Comparison of ENCODE assay signal across 10 cellular contexts in genomic region chr5:132813599-132814440, GRCh38. TPM values are rescaled to one million over a fixed set of nuclear protein-coding genes. Genes with fewer than 3 reads are reported as not detected.
DNase-seq lines count a peak whose midpoint lies in the region; ATAC-seq and TF ChIP-seq lines count a peak whose summit lies in the region.
"Had no signal": no experiment of that assay in that cellular context is flagged by ENCODE, and none has a peak within 500 bp of the region (broad histone marks: within the 10 kb centered on the region; RNA-seq: fewer than 3 reads in every experiment).

No MANE protein-coding gene starts in this region.

- H2AFZ ChIP-seq in PC-9: no peak overlapping the region

- H3K36me3 ChIP-seq in CD8-positive, alpha-beta T cell (ENCODE audit: insufficient read depth, low read length): no peaks in the 10 kb centered on the region
- no peaks in the 10 kb centered on the region for H3K36me3 ChIP-seq in PC-9 (ENCODE audit: low read depth)

- peak overlapping the region; percentile 26 for H3K4me3 ChIP-seq in CD8-positive, alpha-beta T cell (ENCODE audit: low read depth, low read length)
- H3K4me3 ChIP-seq in PC-9: no peak overlapping the region

- H3K4me2 ChIP-seq in PC-9: no peak overlapping the region

- no peak overlapping the region for H3K27ac ChIP-seq in CD8-positive, alpha-beta T cell (ENCODE audit: low read depth, low read length)
- H3K27ac ChIP-seq in angular gyrus (ENCODE audit: low read depth, low read length) (peak overlapping the region; percentile 90), PC-9 (no peak overlapping the region)
- H3K27ac ChIP-seq: epithelial cell of prostate, HL-60 had no signal

- H3K27me3 ChIP-seq in CD8-positive, alpha-beta T cell (ENCODE audit: insufficient read depth, low read length): peaks cover 12% of the 10 kb centered on the region
- no peaks in the 10 kb centered on the region for H3K27me3 ChIP-seq in PC-9 (ENCODE audit: insufficient read depth, low read depth)

- H3K9me2 ChIP-seq in PC-9 (ENCODE audit: insufficient read depth): no peaks in the 10 kb centered on the region

- H3K27me3 Mint-ChIP-seq in CD8-positive, alpha-beta T cell (ENCODE audit: low read depth): peaks cover 36% of the 10 kb centered on the region

- no peaks in the 10 kb centered on the region for H3K79me2 ChIP-seq in PC-9 (ENCODE audit: low read depth)

- H3K4me1 Mint-ChIP-seq in CD8-positive, alpha-beta T cell (ENCODE audit: low read depth): peaks cover 9% of the 10 kb centered on the region
- peaks cover 7% of the 10 kb centered on the region for H3K4me1 Mint-ChIP-seq in stimulated activated effector memory CD8-positive, alpha-beta T cell treated with anti-CD3 and anti-CD28 coated beads, Interleukin-12 subunit alpha, Interleukin-12 subunit beta, amount 100 ng/mL, for 72 hours

- H3K36me3 Mint-ChIP-seq in CD8-positive, alpha-beta T cell: no peaks in the 10 kb centered on the region
- no peaks in the 10 kb centered on the region for H3K36me3 Mint-ChIP-seq in stimulated activated effector memory CD8-positive, alpha-beta T cell treated with anti-CD3 and anti-CD28 coated beads, Interleukin-12 subunit alpha, Interleukin-12 subunit beta, amount 100 ng/mL, for 72 hours

- H3K4me1 ChIP-seq in CD8-positive, alpha-beta T cell (ENCODE audit: insufficient read depth, low read length): peaks cover 7% of the 10 kb centered on the region
- H3K4me1 ChIP-seq in PC-9 (replicated peaks; ENCODE audit: insufficient read depth): peaks cover 21% of the 10 kb centered on the region

- H3K4me3 Mint-ChIP-seq in CD8-positive, alpha-beta T cell: peak overlapping the region; percentile 26
- peak overlapping the region; percentile 61 for H3K4me3 Mint-ChIP-seq in stimulated activated effector memory CD8-positive, alpha-beta T cell treated with anti-CD3 and anti-CD28 coated beads, Interleukin-12 subunit alpha, Interleukin-12 subunit beta, amount 100 ng/mL, for 72 hours

- no TSS peak for BruUV-seq in PC-9 (replicated peaks; lab: Mats Ljungman, UMichigan)

- peak in 2 of 7 experiments; percentile 27 to 51 for DNase-seq in CD8-positive, alpha-beta T cell
- DNase-seq in iris pigment epithelial cell (ENCODE audit: low read depth) (peak; percentile 30), DMS153 (lab: John Stamatoyannopoulos, UW) (no peak), PC-9 (no peak), NCI-H510A (lab: John Stamatoyannopoulos, UW) (no peak)
- peak in 1 of 2 donors; percentile 66 for DNase-seq in stimulated activated effector memory CD8-positive, alpha-beta T cell treated with anti-CD3 and anti-CD28 coated beads, Interleukin-12 subunit alpha, Interleukin-12 subunit beta, amount 100 ng/mL, for 72 hours (ENCODE audit: low spot score in 2 of 2)

- no peak for TF ChIP-seq CTCF in CD8-positive, alpha-beta T cell (IDR thresholded peaks at IDR 0.05)
- no peak for TF ChIP-seq CTCF in PC-9 (conservative IDR thresholded peaks at IDR 0.05)

- H3K9me3 ChIP-seq in CD8-positive, alpha-beta T cell (ENCODE audit: low read length): no peaks in the 10 kb centered on the region
- no peaks in the 10 kb centered on the region for H3K9me3 ChIP-seq in PC-9 (ENCODE audit: insufficient read depth, low read depth)

- H3K27ac Mint-ChIP-seq in CD8-positive, alpha-beta T cell: no peak overlapping the region
- H3K27ac Mint-ChIP-seq in stimulated activated effector memory CD8-positive, alpha-beta T cell treated with anti-CD3 and anti-CD28 coated beads, Interleukin-12 subunit alpha, Interleukin-12 subunit beta, amount 100 ng/mL, for 72 hours: no peak overlapping the region

- intact Hi-C loops in CD8-positive, alpha-beta T cell (cut with DNase I, micrococcal nuclease): loop anchor here in 1 of 2 experiments (2.0 kb wide), 1 partner anchor 67 kb away; the partner anchor contains the start of gene CCNI2
- intact Hi-C loops in PC-9 (cut with micrococcal nuclease; ENCODE audit: unreplicated experiment): loop anchor here (2.0 kb wide), 1 partner anchor 429 kb away; no protein-coding TSS in a partner anchor

- ATAC-seq in CD8-positive, alpha-beta T cell: peak; percentile 70
- peak; percentile 49 for ATAC-seq in HG03432 (IDR thresholded peaks at IDR 0.05; ENCODE audit: unreplicated experiment)
- peak; percentile 69 for ATAC-seq in stimulated activated effector memory CD8-positive, alpha-beta T cell treated with anti-CD3 and anti-CD28 coated beads, Interleukin-12 subunit alpha, Interleukin-12 subunit beta, amount 100 ng/mL, for 72 hours

- POLR2A ChIA-PET in CD8-positive, alpha-beta T cell (lab: Charles Lee): interaction anchor here (0.7 to 0.9 kb wide), 2 partner anchors 16 to 35 kb away, joined by 3 read pairs; partner anchors contain the start of gene SHROOM1
- POLR2A ChIA-PET in PC-9 (lab: Charles Lee; ENCODE audit: unreplicated experiment): interaction anchor here (0.6 kb wide), 1 partner anchor 33 kb away, joined by 11 read pairs; no protein-coding TSS in a partner anchor

- peaks cover 14% of the 10 kb centered on the region; the same call in 1 of the 2 replicates for H3F3A ChIP-seq in PC-9 (ENCODE audit: insufficient read depth, low read depth)

- H4K20me1 ChIP-seq in PC-9 (ENCODE audit: insufficient read depth): no peaks in the 10 kb centered on the region

- CTCF ChIA-PET in CD8-positive, alpha-beta T cell (lab: Charles Lee): interaction anchor here (1.2 to 1.5 kb wide), 2 partner anchors 11 to 286 kb away, joined by 3 to 4 read pairs; no protein-coding TSS in a partner anchor
- CTCF ChIA-PET in PC-9 (lab: Charles Lee): no interaction called here

- H3K9me3 Mint-ChIP-seq in CD8-positive, alpha-beta T cell: no peaks in the 10 kb centered on the region
- H3K9me3 Mint-ChIP-seq in stimulated activated effector memory CD8-positive, alpha-beta T cell treated with anti-CD3 and anti-CD28 coated beads, Interleukin-12 subunit alpha, Interleukin-12 subunit beta, amount 100 ng/mL, for 72 hours: no peaks in the 10 kb centered on the region

RNA-seq across cellular contexts. Expression of gene SOWAHA, which starts 0.7 kb away (rescaled TPM):
- total RNA-seq in CD8-positive, alpha-beta T cell: not detected
- not detected in 2 replicates for total RNA-seq in PC-9 (2021)

RNA-seq across cellular contexts. Expression of gene SHROOM1, which starts 16.6 kb away (rescaled TPM):
- total RNA-seq in CD8-positive, alpha-beta T cell: under 1 TPM in 1 of 2 experiments, not detected in 1; 0.38 TPM
- total RNA-seq in PC-9 (2021): 23.3 and 23.5 TPM in 2 replicates

RNA-seq across cellular contexts. Expression of gene SEPTIN8, which starts 36.8 kb away (rescaled TPM):
- total RNA-seq in CD8-positive, alpha-beta T cell: 1 to 10 TPM; 5.3 to 6.8 TPM
- total RNA-seq in PC-9 (2021): 22.3 and 24.2 TPM in 2 replicates

RNA-seq across cellular contexts. Expression of gene GDF9, which starts 52.4 kb away (rescaled TPM):
- total RNA-seq in CD8-positive, alpha-beta T cell: under 1 TPM; 0.43 to 0.72 TPM
- 0.73 and 1.4 TPM in 2 replicates for total RNA-seq in PC-9 (2021)

RNA-seq across cellular contexts. Expression of gene UQCRQ, which starts 52.6 kb away (rescaled TPM):
- total RNA-seq in CD8-positive, alpha-beta T cell: 100 to 1,000 TPM; 124 to 128 TPM
- 414 and 446 TPM in 2 replicates for total RNA-seq in PC-9 (2021)

Comparison
In these comparisons a context has a peak if more than half of its experiments do, and no peak if none do; other contexts are left out.
1. RNA of gene SHROOM1, which starts 16.6 kb away (total RNA-seq): 23.3 to 23.5 TPM in PC-9; 0.38 TPM in CD8-positive, alpha-beta T cell; every median in the first group is over 10 times any median in the second.
2. Peak in every context shown above with its lines, with median percentiles within 50 percentile points of each other: ATAC-seq.